In the genomic region with DNA sequence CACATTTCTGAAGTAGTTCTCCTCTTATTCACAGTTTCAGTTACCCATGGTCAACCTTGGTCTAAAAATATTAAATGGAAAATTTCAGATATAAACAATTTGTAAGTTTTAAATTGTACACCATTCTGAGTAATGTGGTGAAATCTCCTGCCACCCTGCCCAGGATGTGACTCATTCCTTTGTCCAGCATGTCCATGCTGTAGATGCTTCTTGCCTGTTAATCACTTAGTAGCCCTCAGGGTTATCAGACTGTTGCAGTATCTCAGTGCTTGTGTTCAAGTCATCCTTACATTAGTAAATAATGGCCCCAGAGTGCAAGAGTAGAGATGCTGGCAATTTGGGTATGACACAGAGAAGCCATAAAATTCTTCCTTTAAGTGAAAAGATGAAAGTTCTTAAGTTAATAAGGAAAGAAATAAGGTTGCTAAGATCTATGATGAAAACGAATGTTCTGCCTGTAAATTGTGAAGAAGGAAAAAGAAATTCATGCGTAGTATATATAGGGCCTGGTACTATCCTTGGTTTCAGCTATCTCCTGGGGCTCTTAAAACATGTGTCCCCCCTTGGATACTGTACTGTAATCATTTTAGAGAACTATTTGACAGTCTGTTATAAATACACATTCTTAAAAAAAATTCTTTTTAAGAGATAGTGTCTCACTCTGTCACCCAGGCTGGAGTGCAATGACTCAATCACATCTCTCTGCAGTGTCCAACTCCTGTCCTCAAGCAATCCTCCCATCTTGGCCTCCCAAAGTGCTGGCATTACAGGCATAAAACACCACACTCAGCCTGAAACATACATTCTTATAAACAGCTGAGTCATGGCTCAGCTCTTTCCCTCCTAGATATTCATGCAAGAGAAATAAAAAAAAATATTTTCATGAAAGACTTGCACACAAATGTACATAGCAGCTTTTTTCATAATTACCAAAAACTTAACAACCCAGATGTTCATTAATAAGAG, we compare ENCODE assay signal across 13 cellular contexts. TPM values are rescaled to one million over a fixed set of nuclear protein-coding genes. Genes with fewer than 3 reads are reported as not detected.
A peak's percentile ranks its signal among the peaks of the same experiment; 100 is the strongest.
DNase-seq lines count a peak whose midpoint lies in the region; ATAC-seq, FAIRE-seq and TF ChIP-seq lines count a peak whose summit lies in the region.
"Had no signal": no experiment of that assay in that cellular context is flagged by ENCODE, and none has a peak within 500 bp of the region (broad histone marks: within the 10 kb centered on the region; RNA-seq: fewer than 3 reads in every experiment).

No MANE protein-coding gene starts in this region.

- H3K4me1 Mint-ChIP-seq in natural killer cell treated with Interleukin-12 subunit alpha and Interleukin-12 subunit beta and Interleukin-15 and Interleukin-18, amount 100 ng/mL, for 72 hours (ENCODE audit: low read depth in 2 of 2): no peaks in the 10 kb centered on the region
- H3K4me1 Mint-ChIP-seq: stimulated activated naive CD8-positive, alpha-beta T cell treated with anti-CD3 and anti-CD28 coated beads, Interleukin-15, amount 100 ng/mL, for 72 hours had no signal

- peak overlapping the region; percentile 85 for H3K27ac ChIP-seq in AG04450 (ENCODE audit: low read depth, low read length)
- peak overlapping the region in 1 of 5 donors; percentile 10 for H3K27ac ChIP-seq in adrenal gland
- H3K27ac ChIP-seq in esophagus squamous epithelium: no peak overlapping the region
- H3K27ac ChIP-seq in small intestine (ENCODE audit: low read depth in 1 of 2, low read length in 1 of 2): no peak overlapping the region
- H3K27ac ChIP-seq: BLaER1 treated with 17β-estradiol and CSF1 and Interleukin-3, amounts not matched to agents 10 nM and 100 nM; Peyer's patch had no signal

- FAIRE-seq in HTR-8/SVneo (lab: Jason Lieb, UNC) (peak; percentile 79), small intestine (lab: Jason Lieb, UNC) (no peak)

- H3K27me3 ChIP-seq in AG04450 (ENCODE audit: control insufficient read depth, insufficient read depth, low read length): no peaks in the 10 kb centered on the region
- H3K27me3 ChIP-seq in adrenal gland: no peaks in the 10 kb centered on the region
- H3K27me3 ChIP-seq in esophagus squamous epithelium: no peaks in the 10 kb centered on the region
- no peaks in the 10 kb centered on the region for H3K27me3 ChIP-seq in small intestine (ENCODE audit: control insufficient read depth in 2 of 2, insufficient read depth in 2 of 2, low read length in 2 of 2)
- H3K27me3 ChIP-seq: BLaER1 treated with 17β-estradiol and CSF1 and Interleukin-3, amounts not matched to agents 10 nM and 100 nM; Peyer's patch had no signal

- H3K27ac Mint-ChIP-seq in natural killer cell treated with Interleukin-12 subunit alpha and Interleukin-12 subunit beta and Interleukin-15 and Interleukin-18, amount 100 ng/mL, for 72 hours: no peak overlapping the region
- H3K27ac Mint-ChIP-seq: stimulated activated naive CD8-positive, alpha-beta T cell treated with anti-CD3 and anti-CD28 coated beads, Interleukin-15, amount 100 ng/mL, for 72 hours had no signal

- peaks cover 6% of the 10 kb centered on the region for H3K9me3 Mint-ChIP-seq in natural killer cell treated with Interleukin-12 subunit alpha and Interleukin-12 subunit beta and Interleukin-15 and Interleukin-18, amount 100 ng/mL, for 72 hours
- H3K9me3 Mint-ChIP-seq: stimulated activated naive CD8-positive, alpha-beta T cell treated with anti-CD3 and anti-CD28 coated beads, Interleukin-15, amount 100 ng/mL, for 72 hours had no signal

- H3K9me3 ChIP-seq in AG04450 (ENCODE audit: control insufficient read depth, insufficient read depth, low read length) (no peaks in the 10 kb centered on the region), adrenal gland (replicated peaks in 1 of 3) (no peaks in the 10 kb centered on the region), esophagus squamous epithelium (no peaks in the 10 kb centered on the region), small intestine (ENCODE audit: control insufficient read depth, low read depth) (no peaks in the 10 kb centered on the region)
- H3K9me3 ChIP-seq: BLaER1 treated with 17β-estradiol and CSF1 and Interleukin-3, amounts not matched to agents 10 nM and 100 nM; Peyer's patch had no signal

- no peaks in the 10 kb centered on the region for H3K36me3 Mint-ChIP-seq in natural killer cell treated with Interleukin-12 subunit alpha and Interleukin-12 subunit beta and Interleukin-15 and Interleukin-18, amount 100 ng/mL, for 72 hours

- H3K4me3 ChIP-seq in AG04450 (ENCODE audit: low read depth, low read length) (no peak overlapping the region), adrenal gland (no peak overlapping the region), esophagus squamous epithelium (no peak overlapping the region), small intestine (ENCODE audit: low read depth in 1 of 2, low read length in 2 of 2) (no peak overlapping the region)
- H3K4me3 ChIP-seq: BLaER1 treated with 17β-estradiol and CSF1 and Interleukin-3, amounts not matched to agents 10 nM and 100 nM; Peyer's patch had no signal

- 76 to 84% (median 83%) methylated on average over 2 of the region's 2 CpGs for WGBS in adrenal gland, 4 donors
- 80 to 89% methylated on average over 2 of the region's 2 CpGs for WGBS in esophagus squamous epithelium, 2 donors
- WGBS in small intestine, 3 donors: 78 to 84% (median 80%) methylated on average over 2 of the region's 2 CpGs

- POLR2A ChIA-PET in AG04450 (lab: Yijun Ruan, JAX): no interaction called here

- TF ChIP-seq POLR2A in adrenal gland (IDR thresholded peaks at IDR 0.05) (no peak), esophagus squamous epithelium (IDR thresholded peaks at IDR 0.05) (no peak)

- H3K4me1 ChIP-seq in adrenal gland (replicated peaks in 1 of 2) (peaks cover 0 to 4% of the 10 kb centered on the region in 2 donors), esophagus squamous epithelium (peaks cover 0 to 16% (median 0%) of the 10 kb centered on the region in 3 donors), small intestine (ENCODE audit: control insufficient read depth in 2 of 2, insufficient read depth in 1 of 2, low read depth in 1 of 2, low read length in 1 of 2) (no peaks in the 10 kb centered on the region)
- H3K4me1 ChIP-seq: Peyer's patch had no signal

- H3K36me3 ChIP-seq in adrenal gland (replicated peaks in 1 of 2) (no peaks in the 10 kb centered on the region), esophagus squamous epithelium (no peaks in the 10 kb centered on the region), small intestine (ENCODE audit: control insufficient read depth in 2 of 2, insufficient read depth in 2 of 2, low read length in 2 of 2) (no peaks in the 10 kb centered on the region)
- H3K36me3 ChIP-seq: BLaER1 treated with 17β-estradiol and CSF1 and Interleukin-3, amounts not matched to agents 10 nM and 100 nM; Peyer's patch had no signal

- DNase-seq in AG04450 (ENCODE audit: low read depth, low spot score): peak; percentile 71
- DNase-seq in HTR-8/SVneo (ENCODE audit: insufficient read length, low spot score): peak; percentile 35
- DNase-seq in adrenal gland: peak in 6 of 7 donors; percentile 41 to 71 (median 60)
- peak; percentile 94 for DNase-seq in iris pigment epithelial cell (ENCODE audit: low read depth)
- no peak for DNase-seq in natural killer cell treated with Interleukin-12 subunit alpha and Interleukin-12 subunit beta and Interleukin-15 and Interleukin-18, amount 100 ng/mL, for 72 hours (ENCODE audit: low spot score)
- no peak for DNase-seq in esophagus squamous epithelium (lab: John Stamatoyannopoulos, UW)
- DNase-seq in HuH-7 (ENCODE audit: low spot score): no peak
- no peak for DNase-seq in small intestine
- DNase-seq: glutamatergic neuron; Peyer's patch; stimulated activated naive CD8-positive, alpha-beta T cell treated with anti-CD3 and anti-CD28 coated beads, Interleukin-15, amount 100 ng/mL, for 72 hours had no signal

- ATAC-seq in natural killer cell treated with Interleukin-12 subunit alpha and Interleukin-12 subunit beta and Interleukin-15 and Interleukin-18, amount 100 ng/mL, for 72 hours: no peak
- ATAC-seq: stimulated activated naive CD8-positive, alpha-beta T cell treated with anti-CD3 and anti-CD28 coated beads, Interleukin-15, amount 100 ng/mL, for 72 hours had no signal

- TF ChIP-seq CTCF in AG04450 (IDR thresholded peaks at IDR 0.05; ENCODE audit: low read depth, low read length) (no peak), adrenal gland (IDR thresholded peaks at IDR 0.05) (no peak), esophagus squamous epithelium (IDR thresholded peaks at IDR 0.05) (no peak)

- no peak overlapping the region for H3K4me3 Mint-ChIP-seq in natural killer cell treated with Interleukin-12 subunit alpha and Interleukin-12 subunit beta and Interleukin-15 and Interleukin-18, amount 100 ng/mL, for 72 hours
- H3K4me3 Mint-ChIP-seq: stimulated activated naive CD8-positive, alpha-beta T cell treated with anti-CD3 and anti-CD28 coated beads, Interleukin-15, amount 100 ng/mL, for 72 hours had no signal

- CTCF ChIA-PET in AG04450 (lab: Charles Lee): no interaction called here

- intact Hi-C loops in adrenal gland (cut with DNase I) (no loop called here), esophagus squamous epithelium (cut with DNase I) (no loop called here)

- H3K27me3 Mint-ChIP-seq in natural killer cell treated with Interleukin-12 subunit alpha and Interleukin-12 subunit beta and Interleukin-15 and Interleukin-18, amount 100 ng/mL, for 72 hours: no peaks in the 10 kb centered on the region
- H3K27me3 Mint-ChIP-seq: stimulated activated naive CD8-positive, alpha-beta T cell treated with anti-CD3 and anti-CD28 coated beads, Interleukin-15, amount 100 ng/mL, for 72 hours had no signal

RNA-seq across cellular contexts. Expression of a gene that starts 31.3 kb away (rescaled TPM):
- 0.07 TPM in 1 of 2 replicates, not detected in the other for polyA plus RNA-seq in AG04450 (2011; rRNA removed)
- polyA minus RNA-seq in AG04450 (2011; rRNA and poly(A)+ RNA removed): 0.32 and 0.56 TPM in 2 replicates
- not detected for total RNA-seq in adrenal gland
- not detected for polyA plus RNA-seq in adrenal gland
- total RNA-seq in natural killer cell treated with Interleukin-12 subunit alpha and Interleukin-12 subunit beta and Interleukin-15 and Interleukin-18, amount 100 ng/mL, for 72 hours: under 1 TPM in 1 of 2 donors, not detected in 1; 0.36 TPM
- not detected for total RNA-seq in esophagus squamous epithelium
- polyA plus RNA-seq in small intestine: not detected
- total RNA-seq: mononuclear cell, Peyer's patch had no signal

Comparison
In these comparisons a context has a peak if more than half of its experiments do, and no peak if none do; other contexts are left out.
1. DNase-seq: peak in AG04450 (single experiment), HTR-8/SVneo (single experiment), adrenal gland (6 of 7) and iris pigment epithelial cell (single experiment); none in natural killer cell treated with Interleukin-12 subunit alpha and Interleukin-12 subunit beta and Interleukin-15 and Interleukin-18, amount 100 ng/mL, for 72 hours (single experiment), esophagus squamous epithelium (single experiment), HuH-7 (single experiment) and small intestine (single experiment).